8 cellular contexts compared by ENCODE assay signal in the genomic region with DNA sequence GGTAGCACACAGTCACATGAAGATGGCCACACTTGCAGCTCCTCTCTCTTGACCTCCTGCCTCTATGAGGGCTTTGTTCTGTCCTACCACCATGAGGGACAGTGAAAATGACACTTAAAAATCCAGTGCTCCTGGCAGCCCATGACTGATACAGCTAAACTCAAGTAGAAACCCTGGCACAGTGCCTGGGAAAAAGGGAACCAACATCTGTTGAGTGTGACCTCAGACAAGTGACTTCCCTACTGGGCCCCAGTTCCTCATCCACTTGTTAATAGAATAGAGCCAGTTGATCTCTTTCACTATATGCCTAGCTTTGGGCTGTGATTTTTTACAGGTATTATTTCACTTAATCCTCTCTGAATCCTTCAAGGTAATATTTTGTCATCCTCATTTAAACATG. TPM values are rescaled to one million over a fixed set of nuclear protein-coding genes. Genes with fewer than 3 reads are reported as not detected.
A peak's percentile ranks its signal among the peaks of the same experiment; 100 is the strongest.
DNase-seq lines count a peak whose midpoint lies in the region; ATAC-seq and TF ChIP-seq lines count a peak whose summit lies in the region.
"Had no signal": no experiment of that assay in that cellular context is flagged by ENCODE, and none has a peak within 500 bp of the region (broad histone marks: within the 10 kb centered on the region; RNA-seq: fewer than 3 reads in every experiment).

No MANE protein-coding gene starts in this region.

- peak; percentile 17 to 93 for DNase-seq in HL-60 (ENCODE audit: low read depth in 1 of 2, low spot score in 1 of 2)
- DNase-seq in OCI-M1 (lab: John Stamatoyannopoulos, UW), result peak; percentile 87
- DNase-seq in left ventricle myocardium superior, result peak; percentile 37
- DNase-seq in tibial artery, result peak; percentile 73 to 86
- no peak for DNase-seq in coronary artery (ENCODE audit: low spot score)
- no peak for DNase-seq in osteocyte (ENCODE audit: extremely low spot score, unreplicated experiment)
- DNase-seq in endodermal cell, result no peak

- H3K4me1 ChIP-seq in tibial artery (no peaks in the 10 kb centered on the region), endodermal cell (ENCODE audit: control insufficient read depth, insufficient read depth, low read length) (no peaks in the 10 kb centered on the region)
- H3K4me1 ChIP-seq: parathyroid adenoma had no signal

- H3K27ac ChIP-seq in HL-60 (replicated peaks), result no peak overlapping the region
- H3K27ac ChIP-seq in tibial artery, result no peak overlapping the region
- H3K27ac ChIP-seq in coronary artery, result no peak overlapping the region
- no peak overlapping the region for H3K27ac ChIP-seq in endodermal cell (ENCODE audit: low read depth, low read length)
- H3K27ac ChIP-seq: parathyroid adenoma had no signal

- TF ChIP-seq CTCF in HL-60 (IDR thresholded peaks at IDR 0.05; ENCODE audit: insufficient read depth, low read length) (no peak), tibial artery (IDR thresholded peaks at IDR 0.05) (no peak), coronary artery (IDR thresholded peaks at IDR 0.05) (no peak), osteocyte (IDR thresholded peaks at IDR 0.05) (no peak), endodermal cell (conservative IDR thresholded peaks at IDR 0.05) (no peak)

- no peaks in the 10 kb centered on the region for H3K36me3 ChIP-seq in tibial artery
- no peaks in the 10 kb centered on the region for H3K36me3 ChIP-seq in endodermal cell (ENCODE audit: control insufficient read depth, insufficient read depth, low read length)

- H3K4me3 Mint-ChIP-seq in osteocyte (ENCODE audit: unreplicated experiment) (no peak overlapping the region), endodermal cell (no peak overlapping the region)

- H3K9me3 Mint-ChIP-seq in osteocyte (ENCODE audit: unreplicated experiment) (no peaks in the 10 kb centered on the region), endodermal cell (no peaks in the 10 kb centered on the region)

- H3K27ac Mint-ChIP-seq in osteocyte (ENCODE audit: unreplicated experiment) (no peak overlapping the region), endodermal cell (no peak overlapping the region)

- intact Hi-C loops in left ventricle myocardium superior (cut with micrococcal nuclease), result no loop called here
- intact Hi-C loops in tibial artery (cut with DNase I; ENCODE audit: low total_unique reads), result no loop called here

- H3K4me3 ChIP-seq in HL-60 (replicated peaks; ENCODE audit: insufficient read depth, low read length) (no peak overlapping the region), tibial artery (no peak overlapping the region), coronary artery (no peak overlapping the region), endodermal cell (ENCODE audit: low read length) (no peak overlapping the region)

- peaks cover 20% of the 10 kb centered on the region for H3K27me3 Mint-ChIP-seq in osteocyte (ENCODE audit: unreplicated experiment)
- no peaks in the 10 kb centered on the region for H3K27me3 Mint-ChIP-seq in endodermal cell (ENCODE audit: insufficient read depth)

- no peak overlapping the region for H3K9ac ChIP-seq in endodermal cell (ENCODE audit: extremely low read depth, low read length, poor library complexity, severe bottlenecking)
- H3K9ac ChIP-seq: parathyroid adenoma had no signal

- no peaks in the 10 kb centered on the region for H3K9me3 ChIP-seq in tibial artery
- no peaks in the 10 kb centered on the region for H3K9me3 ChIP-seq in endodermal cell (ENCODE audit: control insufficient read depth, low read length)

- H3K36me3 Mint-ChIP-seq in osteocyte (ENCODE audit: unreplicated experiment) (no peaks in the 10 kb centered on the region), endodermal cell (ENCODE audit: low read depth) (peaks cover 6% of the 10 kb centered on the region)

- no peaks in the 10 kb centered on the region for H3K4me1 Mint-ChIP-seq in osteocyte (ENCODE audit: unreplicated experiment)
- peaks cover 15% of the 10 kb centered on the region for H3K4me1 Mint-ChIP-seq in endodermal cell

- peak; percentile 97 for ATAC-seq in left ventricle myocardium superior

- H3K27me3 ChIP-seq in HL-60 (ENCODE audit: insufficient read depth, poor library complexity, severe bottlenecking), result no peaks in the 10 kb centered on the region
- H3K27me3 ChIP-seq in tibial artery, result no peaks in the 10 kb centered on the region
- H3K27me3 ChIP-seq in endodermal cell (ENCODE audit: control insufficient read depth, insufficient read depth, low read length, poor library complexity, severe bottlenecking), result no peaks in the 10 kb centered on the region

RNA-seq across cellular contexts. Expression of a gene that starts 4.8 kb away (rescaled TPM):
- total RNA-seq in left ventricle myocardium superior (not detected), osteocyte (not detected in 2 replicates), endodermal cell (1 to 10 TPM; 1.4 to 2.4 TPM)
- 0.14 TPM for polyA plus RNA-seq in endodermal cell (2013, experiment 1 of 2)
- not detected for polyA plus RNA-seq in endodermal cell (2013, experiment 2 of 2)

Comparison
In these comparisons a context has a peak if more than half of its experiments do, and no peak if none do; other contexts are left out.
1. DNase-seq: peak in HL-60 (2 of 2), OCI-M1 (single experiment), left ventricle myocardium superior (single experiment) and tibial artery (2 of 2); none in coronary artery (single experiment), osteocyte (single experiment) and endodermal cell (single experiment).